Comparison of ENCODE assay signal across 1 cellular context in the genomic region with DNA sequence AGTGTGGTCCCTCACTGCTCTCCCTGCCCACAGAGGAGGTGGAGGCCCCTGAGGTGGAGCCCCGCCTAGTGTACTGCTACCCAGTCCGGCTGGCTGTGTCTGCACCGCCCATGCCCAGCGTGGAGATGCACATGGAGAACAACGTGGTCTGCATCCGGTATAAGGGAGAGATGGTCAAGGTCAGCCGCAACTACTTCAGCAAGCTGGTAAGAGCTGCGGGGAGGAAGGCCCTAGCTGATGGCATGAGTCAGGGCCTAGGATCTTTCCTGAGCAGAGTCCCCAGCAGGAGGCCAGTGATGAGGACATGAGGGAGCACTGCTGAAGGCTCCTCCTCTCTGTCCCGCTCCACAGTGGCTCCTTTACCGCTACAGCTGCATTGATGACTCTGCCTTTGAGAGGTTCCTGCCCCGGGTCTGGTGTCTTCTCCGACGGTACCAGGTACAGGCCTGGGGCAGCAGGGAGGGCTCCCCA.
A peak's percentile ranks its signal among the peaks of the same experiment; 100 is the strongest.
TF ChIP-seq lines count a peak whose summit lies in the region.

No MANE protein-coding gene starts in this region.

TF ChIP-seq in HEK293, 187 proteins besides CTCF, POLR2A, EP300 and RAD21 (continued from another document):
- TF ChIP-seq, protein P1, sequence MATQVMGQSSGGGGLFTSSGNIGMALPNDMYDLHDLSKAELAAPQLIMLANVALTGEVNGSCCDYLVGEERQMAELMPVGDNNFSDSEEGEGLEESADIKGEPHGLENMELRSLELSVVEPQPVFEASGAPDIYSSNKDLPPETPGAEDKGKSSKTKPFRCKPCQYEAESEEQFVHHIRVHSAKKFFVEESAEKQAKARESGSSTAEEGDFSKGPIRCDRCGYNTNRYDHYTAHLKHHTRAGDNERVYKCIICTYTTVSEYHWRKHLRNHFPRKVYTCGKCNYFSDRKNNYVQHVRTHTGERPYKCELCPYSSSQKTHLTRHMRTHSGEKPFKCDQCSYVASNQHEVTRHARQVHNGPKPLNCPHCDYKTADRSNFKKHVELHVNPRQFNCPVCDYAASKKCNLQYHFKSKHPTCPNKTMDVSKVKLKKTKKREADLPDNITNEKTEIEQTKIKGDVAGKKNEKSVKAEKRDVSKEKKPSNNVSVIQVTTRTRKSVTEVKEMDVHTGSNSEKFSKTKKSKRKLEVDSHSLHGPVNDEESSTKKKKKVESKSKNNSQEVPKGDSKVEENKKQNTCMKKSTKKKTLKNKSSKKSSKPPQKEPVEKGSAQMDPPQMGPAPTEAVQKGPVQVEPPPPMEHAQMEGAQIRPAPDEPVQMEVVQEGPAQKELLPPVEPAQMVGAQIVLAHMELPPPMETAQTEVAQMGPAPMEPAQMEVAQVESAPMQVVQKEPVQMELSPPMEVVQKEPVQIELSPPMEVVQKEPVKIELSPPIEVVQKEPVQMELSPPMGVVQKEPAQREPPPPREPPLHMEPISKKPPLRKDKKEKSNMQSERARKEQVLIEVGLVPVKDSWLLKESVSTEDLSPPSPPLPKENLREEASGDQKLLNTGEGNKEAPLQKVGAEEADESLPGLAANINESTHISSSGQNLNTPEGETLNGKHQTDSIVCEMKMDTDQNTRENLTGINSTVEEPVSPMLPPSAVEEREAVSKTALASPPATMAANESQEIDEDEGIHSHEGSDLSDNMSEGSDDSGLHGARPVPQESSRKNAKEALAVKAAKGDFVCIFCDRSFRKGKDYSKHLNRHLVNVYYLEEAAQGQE (tag by site-specific recombination; IDR thresholded peaks at IDR 0.05) = no peak
- TF ChIP-seq ZNF600 (tag by site-specific recombination; IDR thresholded peaks at IDR 0.05) (peak; percentile 67), KLF16 (tag by site-specific recombination; IDR thresholded peaks at IDR 0.05) (no peak), SCRT1 (tag by site-specific recombination; IDR thresholded peaks at IDR 0.05; ENCODE audit: borderline replicate concordance) (no peak), ZNF768 (tag by site-specific recombination; IDR thresholded peaks at IDR 0.05) (no peak), ZNF248 (tag by site-specific recombination; IDR thresholded peaks at IDR 0.05) (no peak), ZNF707 (tag by site-specific recombination; IDR thresholded peaks at IDR 0.05) (no peak), ZBTB1 (tag by site-specific recombination; IDR thresholded peaks at IDR 0.05) (no peak), GLIS1 (tag by site-specific recombination; IDR thresholded peaks at IDR 0.05) (peak; percentile 38; the same call in 1 of the 2 replicates), ZNF114 (tag by site-specific recombination; IDR thresholded peaks at IDR 0.05) (no peak), KLF8 (tag by site-specific recombination; IDR thresholded peaks at IDR 0.05) (0 out of 2 replicates have a peak, but pooled peaks have one; percentile 31), ZIC2 (tag by site-specific recombination; IDR thresholded peaks at IDR 0.05) (0 out of 2 replicates have a peak, but pooled peaks have one; percentile 16), ZNF121 (tag by site-specific recombination; IDR thresholded peaks at IDR 0.05) (no peak), MYNN (tag by site-specific recombination; IDR thresholded peaks at IDR 0.05; ENCODE audit: borderline replicate concordance) (no peak), EGR2 (tag by site-specific recombination; IDR thresholded peaks at IDR 0.05; ENCODE audit: low read depth) (no peak)
- TF ChIP-seq, protein P2, sequence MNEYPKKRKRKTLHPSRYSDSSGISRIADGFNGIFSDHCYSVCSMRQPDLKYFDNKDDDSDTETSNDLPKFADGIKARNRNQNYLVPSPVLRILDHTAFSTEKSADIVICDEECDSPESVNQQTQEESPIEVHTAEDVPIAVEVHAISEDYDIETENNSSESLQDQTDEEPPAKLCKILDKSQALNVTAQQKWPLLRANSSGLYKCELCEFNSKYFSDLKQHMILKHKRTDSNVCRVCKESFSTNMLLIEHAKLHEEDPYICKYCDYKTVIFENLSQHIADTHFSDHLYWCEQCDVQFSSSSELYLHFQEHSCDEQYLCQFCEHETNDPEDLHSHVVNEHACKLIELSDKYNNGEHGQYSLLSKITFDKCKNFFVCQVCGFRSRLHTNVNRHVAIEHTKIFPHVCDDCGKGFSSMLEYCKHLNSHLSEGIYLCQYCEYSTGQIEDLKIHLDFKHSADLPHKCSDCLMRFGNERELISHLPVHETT (tag by site-specific recombination; IDR thresholded peaks at IDR 0.05) = no peak
